Comparison of ENCODE assay signal across 19 cellular contexts in genomic region chr12:205026-205425, GRCh38. TPM values are rescaled to one million over a fixed set of nuclear protein-coding genes. Genes with fewer than 3 reads are reported as not detected.
A peak's percentile ranks its signal among the peaks of the same experiment; 100 is the strongest.
DNase-seq lines count a peak whose midpoint lies in the region; ATAC-seq, FAIRE-seq and TF ChIP-seq lines count a peak whose summit lies in the region.
"Had no signal": no experiment of that assay in that cellular context is flagged by ENCODE, and none has a peak within 500 bp of the region (broad histone marks: within the 10 kb centered on the region; RNA-seq: fewer than 3 reads in every experiment).

No MANE protein-coding gene starts in this region.

- no peak for DNase-seq in K562 (ENCODE audit: extremely low read depth in 1 of 4, low spot score in 3 of 4)
- DNase-seq in left lung: peak in 1 of 2 donors; percentile 15
- DNase-seq in progenitor cell of endocrine pancreas (ENCODE audit: low spot score, unreplicated experiment): no peak
- DNase-seq in caudate nucleus (lab: John Stamatoyannopoulos, UW): no peak
- DNase-seq: CD8-positive, alpha-beta T cell; COR-L47; DND-41; GDM1; GM23248 had no signal

- peaks cover 12% of the 10 kb centered on the region for H3K4me1 Mint-ChIP-seq in progenitor cell of endocrine pancreas (ENCODE audit: low read depth)

- no peak for TF ChIP-seq POLR2A in K562 (conservative IDR thresholded peaks at IDR 0.05)

- H3K4me1 ChIP-seq in K562 (replicated peaks in 1 of 2; ENCODE audit: control insufficient read depth in 2 of 2, insufficient read depth in 2 of 2, low read length in 2 of 2): peaks cover 0 to 12% of the 10 kb centered on the region in 2 experiments; a peak in 3 of 5 replicates
- H3K4me1 ChIP-seq in left lung: peaks cover 0 to 11% of the 10 kb centered on the region in 2 donors

- H4K20me1 ChIP-seq in K562 (replicated peaks; ENCODE audit: control insufficient read depth, insufficient read depth, low read length): 0 out of 2 replicates have a peak, but pooled peaks cover 6% of the 10 kb centered on the region

- peaks cover 37 to 73% of the 10 kb centered on the region in 2 experiments for H3K27me3 ChIP-seq in K562 (ENCODE audit: control insufficient read depth in 2 of 2, insufficient read depth in 2 of 2, low read length in 2 of 2)
- peaks cover 4 to 70% of the 10 kb centered on the region in 2 donors for H3K27me3 ChIP-seq in left lung

- peaks cover 58% of the 10 kb centered on the region for H3K27me3 Mint-ChIP-seq in progenitor cell of endocrine pancreas

- no peaks in the 10 kb centered on the region for H3K36me3 Mint-ChIP-seq in progenitor cell of endocrine pancreas (ENCODE audit: insufficient read depth)
- H3K36me3 Mint-ChIP-seq: CD8-positive, alpha-beta T cell had no signal

- H3K9ac ChIP-seq in K562 (ENCODE audit: insufficient read depth in 1 of 2, low read depth in 2 of 2, low read length in 2 of 2): no peak overlapping the region
- H3K9ac ChIP-seq: GM23248 had no signal

- in situ Hi-C loops in K562 (cut with MboI): no loop called here

- intact Hi-C loops in K562 (cut with micrococcal nuclease) (no loop called here), left lung (cut with DNase I) (no loop called here)

- H3K79me2 ChIP-seq in K562 (ENCODE audit: control insufficient read depth, insufficient read depth, low read length): no peaks in the 10 kb centered on the region

- TF ChIP-seq RAD21 in K562 (CRISPR knock-in tag; conservative IDR thresholded peaks at IDR 0.05 in 1 of 2, IDR thresholded peaks at IDR 0.05 in 1 of 2): no peak

- BruUV-seq in K562 (replicated peaks; lab: Mats Ljungman, UMichigan): no TSS peak

- no peaks in the 10 kb centered on the region for H3K9me3 Mint-ChIP-seq in progenitor cell of endocrine pancreas (ENCODE audit: low read depth)
- H3K9me3 Mint-ChIP-seq: CD8-positive, alpha-beta T cell had no signal

- H3K4me3 ChIP-seq in K562 (no peak overlapping the region), left lung (no peak overlapping the region)
- H3K4me3 ChIP-seq: A549, GM23248 had no signal

- peak overlapping the region; percentile 44 for H3K4me3 Mint-ChIP-seq in progenitor cell of endocrine pancreas (ENCODE audit: low read depth)
- H3K4me3 Mint-ChIP-seq: CD8-positive, alpha-beta T cell; IgD-negative memory B cell had no signal

- H3K27ac ChIP-seq in K562 (ENCODE audit: extremely low read depth, low read depth, low read length) (no peak overlapping the region), left lung (no peak overlapping the region), caudate nucleus (ENCODE audit: low read depth, low read length) (no peak overlapping the region)
- H3K27ac ChIP-seq: A549, GM23248 had no signal

- H3K9me1 ChIP-seq in K562 (ENCODE audit: control insufficient read depth, insufficient read depth, low read length): no peaks in the 10 kb centered on the region

- TF ChIP-seq EP300 in K562 (IDR thresholded peaks at IDR 0.05; ENCODE audit: low read length): no peak

- TF ChIP-seq CTCF in K562 (IDR thresholded peaks at IDR 0.05 in 2 of 3, conservative IDR thresholded peaks at IDR 0.05 in 1 of 3; ENCODE audit: insufficient read depth in 2 of 3, low read depth in 1 of 3, low read length in 3 of 3) (no peak), left lung (IDR thresholded peaks at IDR 0.05) (no peak), progenitor cell of endocrine pancreas (IDR thresholded peaks at IDR 0.05; ENCODE audit: unreplicated experiment) (no peak)

- no peak for ATAC-seq in K562
- peak; percentile 57 for ATAC-seq in left lung
- ATAC-seq in GM21423 (IDR thresholded peaks at IDR 0.05; ENCODE audit: unreplicated experiment): no peak
- ATAC-seq in HG03521 (IDR thresholded peaks at IDR 0.05; ENCODE audit: unreplicated experiment): no peak
- ATAC-seq: CD8-positive, alpha-beta T cell had no signal

- H2AFZ ChIP-seq in K562 (ENCODE audit: low read depth, low read length): no peak overlapping the region
- H2AFZ ChIP-seq: GM23248 had no signal

- WGBS in K562 (ENCODE audit: insufficient coverage, low coverage, missing lambda C conversion rate): 9% methylated on average over 4 of the region's 4 CpGs

- CTCF ChIA-PET in K562 (lab: Yijun Ruan, JAX; ENCODE audit: low intra/inter-chr PET ratio): no interaction called here

- FAIRE-seq in K562 (lab: Jason Lieb, UNC): no peak
- FAIRE-seq: A549, GM12892 had no signal

- POLR2A ChIA-PET in K562 (lab: Yijun Ruan, JAX): no interaction called here

- no peaks in the 10 kb centered on the region for H3K36me3 ChIP-seq in K562 (ENCODE audit: control insufficient read depth, insufficient read depth, low read length)
- no peaks in the 10 kb centered on the region for H3K36me3 ChIP-seq in left lung

- H3K4me2 ChIP-seq in K562 (ENCODE audit: insufficient read depth, low read length): no peak overlapping the region
- H3K4me2 ChIP-seq: A549 had no signal

- H3K27ac Mint-ChIP-seq in progenitor cell of endocrine pancreas: no peak overlapping the region
- H3K27ac Mint-ChIP-seq: CD14-positive monocyte; CD8-positive, alpha-beta T cell; IgD-negative memory B cell had no signal

- H3K9me3 ChIP-seq in K562 (replicated peaks; ENCODE audit: control insufficient read depth, insufficient read depth, low read depth, low read length): no peaks in the 10 kb centered on the region
- no peaks in the 10 kb centered on the region for H3K9me3 ChIP-seq in left lung
- H3K9me3 ChIP-seq: A549 had no signal

TF ChIP-seq in K562, 482 proteins besides CTCF, POLR2A, EP300 and RAD21:
- no peak for TF ChIP-seq ZNF274 (IDR thresholded peaks at IDR 0.05; ENCODE audit: borderline replicate concordance, low read depth, low read length)
- TF ChIP-seq ZNF511 (CRISPR knock-in tag; IDR thresholded peaks at IDR 0.05): no peak
- TF ChIP-seq, protein P1, sequence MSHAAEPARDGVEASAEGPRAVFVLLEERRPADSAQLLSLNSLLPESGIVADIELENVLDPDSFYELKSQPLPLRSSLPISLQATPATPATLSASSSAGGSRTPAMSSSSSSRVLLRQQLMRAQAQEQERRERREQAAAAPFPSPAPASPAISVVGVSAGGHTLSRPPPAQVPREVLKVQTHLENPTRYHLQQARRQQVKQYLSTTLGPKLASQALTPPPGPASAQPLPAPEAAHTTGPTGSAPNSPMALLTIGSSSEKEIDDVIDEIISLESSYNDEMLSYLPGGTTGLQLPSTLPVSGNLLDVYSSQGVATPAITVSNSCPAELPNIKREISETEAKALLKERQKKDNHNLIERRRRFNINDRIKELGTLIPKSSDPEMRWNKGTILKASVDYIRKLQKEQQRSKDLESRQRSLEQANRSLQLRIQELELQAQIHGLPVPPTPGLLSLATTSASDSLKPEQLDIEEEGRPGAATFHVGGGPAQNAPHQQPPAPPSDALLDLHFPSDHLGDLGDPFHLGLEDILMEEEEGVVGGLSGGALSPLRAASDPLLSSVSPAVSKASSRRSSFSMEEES (CRISPR knock-in tag; IDR thresholded peaks at IDR 0.05): peak; percentile 69

RNA-seq across cellular contexts. Expression of gene SLC6A12, which starts 8.9 kb away (rescaled TPM):
- total RNA-seq in K562 (2011; cell fraction: chromatin; rRNA removed; ENCODE audit: low replicate concordance): 0.32 TPM in 1 of 2 replicates, not detected in the other
- not detected in 2 replicates for total RNA-seq in K562 (2011; cell fraction: nucleolus; rRNA removed)
- not detected in 2 replicates for total RNA-seq in K562 (2011; cell fraction: nucleoplasm; rRNA removed)
- not detected in 2 replicates for total RNA-seq in K562 (2014; rRNA removed)
- total RNA-seq in K562 (2014; rRNA removed; fragmentation: Illumina TruSeq; extraction: Trizol): not detected in 2 replicates
- total RNA-seq in K562 (2015; rRNA removed; fragmentation: Illumina TruSeq; extraction: Trizol): not detected in 2 replicates
- not detected in 2 replicates for total RNA-seq in K562 (2021)
- 0.04 TPM in 1 of 2 replicates, not detected in the other for polyA plus RNA-seq in K562 (2011; rRNA removed)
- 0.03 TPM in 1 of 2 replicates, not detected in the other for polyA plus RNA-seq in K562 (2011; cell fraction: cytosol; rRNA removed)
- 0.28 TPM in 1 of 2 replicates, not detected in the other for polyA plus RNA-seq in K562 (2011; cell fraction: nucleus; rRNA removed)
- polyA plus RNA-seq in K562 (2012): 0.46 TPM in 1 of 2 replicates, not detected in the other
- polyA plus RNA-seq in K562 (2014; fragmentation: Illumina TruSeq; extraction: Trizol): not detected in 2 replicates
- not detected for polyA plus RNA-seq in K562 (2014; fragmentation: Nextera tagmentation; extraction: Ambion mirVana)
- polyA plus RNA-seq in K562 (2014; rRNA removed): not detected in 2 replicates
- 0.14 TPM in 1 of 2 replicates, not detected in the other for polyA minus RNA-seq in K562 (2011; rRNA and poly(A)+ RNA removed)
- not detected in 2 replicates for polyA minus RNA-seq in K562 (2011; cell fraction: cytosol; rRNA and poly(A)+ RNA removed)
- not detected in 2 replicates for polyA minus RNA-seq in K562 (2011; cell fraction: nucleus; rRNA and poly(A)+ RNA removed)
- 1 to 10 TPM; 3.4 to 4.7 TPM for total RNA-seq in left lung
- 3.1 and 4.7 TPM in 2 replicates for total RNA-seq in progenitor cell of endocrine pancreas
- total RNA-seq: CD8-positive, alpha-beta T cell; GM23248; HT1080 had no signal
- polyA plus RNA-seq: BJ, GM23248, IgD-negative memory B cell had no signal

RNA-seq across cellular contexts. Expression of gene SLC6A13, which starts 57.6 kb away (rescaled TPM):
- 1.0 TPM in 1 of 2 replicates, not detected in the other for total RNA-seq in K562 (2011; cell fraction: chromatin; rRNA removed; ENCODE audit: low replicate concordance)
- total RNA-seq in K562 (2011; cell fraction: nucleolus; rRNA removed): not detected in 2 replicates
- not detected in 2 replicates for total RNA-seq in K562 (2011; cell fraction: nucleoplasm; rRNA removed)
- total RNA-seq in K562 (2014; rRNA removed) (not detected in 2 replicates), K562 (2014; rRNA removed; fragmentation: Illumina TruSeq; extraction: Trizol) (0.22 TPM in 1 of 2 replicates, not detected in the other), K562 (2015; rRNA removed; fragmentation: Illumina TruSeq; extraction: Trizol) (not detected in 2 replicates), K562 (2021) (0.33 and 0.38 TPM in 2 replicates), left lung (1 to 10 TPM in 1 of 2 donors, under 1 TPM in 1; 0.79 to 2.8 TPM), progenitor cell of endocrine pancreas (0.60 and 0.98 TPM in 2 replicates)
- polyA plus RNA-seq in K562 (2011; rRNA removed) (0.09 TPM in 1 of 2 replicates, not detected in the other), K562 (2014; fragmentation: Illumina TruSeq; extraction: Trizol) (0.09 TPM in 1 of 2 replicates, not detected in the other), K562 (2014; fragmentation: Nextera tagmentation; extraction: Ambion mirVana) (under 1 TPM in 1 of 2 experiments, not detected in 1; 0.06 TPM), K562 (2014; rRNA removed) (0.30 TPM in 1 of 2 replicates, not detected in the other)
- 0.04 TPM in 1 of 2 replicates, not detected in the other for polyA plus RNA-seq in K562 (2011; cell fraction: cytosol; rRNA removed)
- 0.28 TPM in 1 of 2 replicates, not detected in the other for polyA plus RNA-seq in K562 (2011; cell fraction: nucleus; rRNA removed)
- polyA plus RNA-seq in K562 (2012): 0.29 and 2.7 TPM in 2 replicates
- 1.9 TPM in 1 of 2 replicates, not detected in the other for polyA minus RNA-seq in K562 (2011; rRNA and poly(A)+ RNA removed)
- not detected in 2 replicates for polyA minus RNA-seq in K562 (2011; cell fraction: cytosol; rRNA and poly(A)+ RNA removed)
- 0.44 TPM in 1 of 2 replicates, not detected in the other for polyA minus RNA-seq in K562 (2011; cell fraction: nucleus; rRNA and poly(A)+ RNA removed)
- total RNA-seq: CD8-positive, alpha-beta T cell; GM23248; H7; HT1080 had no signal
- polyA plus RNA-seq: AG04450, BJ, CD14-positive monocyte, GM23248, IgD-negative memory B cell had no signal
